11 cellular contexts compared by ENCODE assay signal in genomic region chr17:3740611-3741073, GRCh38. TPM values are rescaled to one million over a fixed set of nuclear protein-coding genes. Genes with fewer than 3 reads are reported as not detected.
DNase-seq lines count a peak whose midpoint lies in the region; ATAC-seq, FAIRE-seq and TF ChIP-seq lines count a peak whose summit lies in the region.
"Had no signal": no experiment of that assay in that cellular context is flagged by ENCODE, and none has a peak within 500 bp of the region (broad histone marks: within the 10 kb centered on the region; RNA-seq: fewer than 3 reads in every experiment).

No MANE protein-coding gene starts in this region.

- no peaks in the 10 kb centered on the region for H4K20me1 ChIP-seq in GM12878 (ENCODE audit: control insufficient read depth, insufficient read depth)

- H3K4me1 ChIP-seq in GM12878 (ENCODE audit: control insufficient read depth, insufficient read depth, low read length) = 0 out of 2 replicates have a peak, but pooled peaks cover 2% of the 10 kb centered on the region

- POLR2A ChIA-PET in GM12878 (lab: Charles Lee) = no interaction called here

- peak; percentile 84 for FAIRE-seq in GM12878 (lab: Jason Lieb, UNC)

- CTCF ChIA-PET in GM12878 (lab: Yijun Ruan, JAX) = interaction anchor here (0.7 to 9.7 kb wide), 12 partner anchors 25 to 106 kb away, joined by 3 to 371 read pairs (median 4); partner anchors contain the start of gene NCBP3

- H3K79me2 ChIP-seq in GM12878 (ENCODE audit: control insufficient read depth, insufficient read depth, low read length) = no peaks in the 10 kb centered on the region

- intact Hi-C loops in GM12878 (cut with micrococcal nuclease; ENCODE audit: unreplicated experiment) = no loop called here

- TF ChIP-seq POLR2A in GM12878 (IDR thresholded peaks at IDR 0.05; ENCODE audit: low read depth, low read length) = no peak

- no peak overlapping the region; the same call in 1 of the 2 replicates for H3K4me3 ChIP-seq in GM12878

- in situ Hi-C loops in GM12878 (cut with MboI) = no loop called here

- BruUV-seq in GM12878 (replicated peaks; lab: Mats Ljungman, UMichigan) = no TSS peak

- peak overlapping the region; percentile 79 for H3K27ac Mint-ChIP-seq in stimulated activated naive CD8-positive, alpha-beta T cell treated with anti-CD3 and anti-CD28 coated beads, Interleukin-15, Interleukin-2, amounts not matched to agents 100 ng/mL and 50 ng/mL, for 24 hours

- TF ChIP-seq RAD21 in GM12878 (IDR thresholded peaks at IDR 0.05; ENCODE audit: insufficient read depth, low read depth, low read length) = no peak

- no peaks in the 10 kb centered on the region for H3K36me3 Mint-ChIP-seq in stimulated activated naive CD8-positive, alpha-beta T cell treated with anti-CD3 and anti-CD28 coated beads, Interleukin-15, Interleukin-2, amounts not matched to agents 100 ng/mL and 50 ng/mL, for 24 hours (ENCODE audit: low read depth)

- H3K9me3 ChIP-seq in GM12878 (replicated peaks; ENCODE audit: control insufficient read depth, insufficient read depth, low read length) = no peaks in the 10 kb centered on the region; the same call in 2 of the 3 replicates

- H3K9me3 Mint-ChIP-seq in stimulated activated naive CD8-positive, alpha-beta T cell treated with anti-CD3 and anti-CD28 coated beads, Interleukin-15, Interleukin-2, amounts not matched to agents 100 ng/mL and 50 ng/mL, for 24 hours = no peaks in the 10 kb centered on the region

- DNase-seq in activated CD8-positive, alpha-beta memory T cell treated with anti-CD3 and anti-CD28 coated beads for 24 hours = peak; percentile 77
- no peak for DNase-seq in activated CD8-positive, alpha-beta memory T cell treated with anti-CD3 and anti-CD28 coated beads, Interleukin-2, amount 50 U/mL, for 4 hours
- DNase-seq in SK-N-DZ (ENCODE audit: low spot score) (peak; percentile 32), GM12878 (ENCODE audit: low read depth, low spot score) (no peak), SW480 (ENCODE audit: low spot score) (no peak), NCI-H510A treated with DMSO at 0.1 percent for 48 hours (lab: John Stamatoyannopoulos, UW) (no peak), NCI-H1048 (lab: John Stamatoyannopoulos, UW) (no peak)
- DNase-seq: ACHN, NCI-H146 had no signal

- no peak overlapping the region for H3K4me2 ChIP-seq in GM12878 (ENCODE audit: control insufficient read depth, insufficient read depth)

- SMC1A ChIA-PET in GM12878 (lab: Charles Lee; ENCODE audit: uncharacterized antibody, unreplicated experiment) = interaction anchor here (0.9 to 10.8 kb wide), 9 partner anchors 9 to 105 kb away, joined by 3 to 255 read pairs (median 4); partner anchors contain the start of gene NCBP3

- no peak overlapping the region for H3K9ac ChIP-seq in GM12878 (ENCODE audit: control insufficient read depth, insufficient read depth, low read length)

- RAD21 ChIA-PET in GM12878 (lab: Charles Lee; ENCODE audit: unreplicated experiment) = interaction anchor here (0.6 to 7.7 kb wide), 9 partner anchors 8 to 105 kb away, joined by 3 to 191 read pairs (median 4); partner anchors contain the start of gene NCBP3

- no peaks in the 10 kb centered on the region for H3K27me3 ChIP-seq in GM12878 (replicated peaks in 1 of 2; ENCODE audit: control insufficient read depth in 2 of 2, insufficient read depth in 2 of 2, low read length in 1 of 2)

- TF ChIP-seq CTCF in GM12878 (IDR thresholded peaks at IDR 0.05 in 2 of 3, conservative IDR thresholded peaks at IDR 0.05 in 1 of 3; ENCODE audit: control insufficient read depth in 2 of 3, extremely low read depth in 1 of 3, insufficient read depth in 1 of 3, low read depth in 3 of 3, low read length in 3 of 3) = no peak

- TF ChIP-seq EP300 in GM12878 (IDR thresholded peaks at IDR 0.05; ENCODE audit: borderline replicate concordance in 1 of 2, control insufficient read depth in 1 of 2, low read depth in 2 of 2, low read length in 2 of 2) = no peak

- peak; percentile 54 for ATAC-seq in GM12878
- ATAC-seq: left lobe of liver had no signal

- WGBS in GM12878 (ENCODE audit: insufficient coverage, insufficient replicate concordance, low lambda C conversion rate, missing lambda C conversion rate) = 21% methylated on average over 14 of the region's 14 CpGs

- H3K4me1 Mint-ChIP-seq in stimulated activated naive CD8-positive, alpha-beta T cell treated with anti-CD3 and anti-CD28 coated beads, Interleukin-15, Interleukin-2, amounts not matched to agents 100 ng/mL and 50 ng/mL, for 24 hours (ENCODE audit: low read depth) = peaks cover 42% of the 10 kb centered on the region

- peaks cover 8% of the 10 kb centered on the region for H3K27me3 Mint-ChIP-seq in stimulated activated naive CD8-positive, alpha-beta T cell treated with anti-CD3 and anti-CD28 coated beads, Interleukin-15, Interleukin-2, amounts not matched to agents 100 ng/mL and 50 ng/mL, for 24 hours

- H2AFZ ChIP-seq in GM12878 (ENCODE audit: control insufficient read depth, low read depth, low read length) = peak overlapping the region; percentile 56

- H3K36me3 ChIP-seq in GM12878 (ENCODE audit: control insufficient read depth in 2 of 2, insufficient read depth in 2 of 2, low read length in 1 of 2) = no peaks in the 10 kb centered on the region

- H3K27ac ChIP-seq in GM12878 (ENCODE audit: control insufficient read depth, insufficient read depth) = no peak overlapping the region

- H3K4me3 Mint-ChIP-seq in stimulated activated naive CD8-positive, alpha-beta T cell treated with anti-CD3 and anti-CD28 coated beads, Interleukin-15, Interleukin-2, amounts not matched to agents 100 ng/mL and 50 ng/mL, for 24 hours = peak overlapping the region; percentile 43

TF ChIP-seq in GM12878, 131 proteins besides CTCF, POLR2A, EP300 and RAD21 (continues in another document):
- TF ChIP-seq SMAD1 (IDR thresholded peaks at IDR 0.05; ENCODE audit: low read depth, partially characterized antibody) (no peak), IKZF1 (conservative IDR thresholded peaks at IDR 0.05) (peak; percentile 18; the same call in 1 of the 2 replicates), SPI1 (IDR thresholded peaks at IDR 0.05; ENCODE audit: borderline replicate concordance, insufficient read depth, low read depth, low read length) (peak; percentile 36; the same call in 1 of the 2 replicates), RBBP5 (conservative IDR thresholded peaks at IDR 0.05) (no peak), SRF (IDR thresholded peaks at IDR 0.05; ENCODE audit: low read depth in 2 of 2, low read length in 2 of 2) (0 out of 4 replicates have a peak, but pooled peaks of 1 of the 2 experiments have one; percentile 52), RAD51 (IDR thresholded peaks at IDR 0.05) (no peak), LARP7 (IDR thresholded peaks at IDR 0.05) (no peak), IKZF2 (IDR thresholded peaks at IDR 0.05) (no peak), RELA (IDR thresholded peaks at IDR 0.05; ENCODE audit: borderline replicate concordance, partially characterized antibody) (no peak), ATF3 (IDR thresholded peaks at IDR 0.05; ENCODE audit: borderline replicate concordance, extremely low read depth, low read depth, low read length) (no peak), BMI1 (IDR thresholded peaks at IDR 0.05; ENCODE audit: borderline replicate concordance) (no peak)

RNA-seq across cellular contexts. Expression of gene HASPIN, which starts 16.9 kb away (rescaled TPM):
- polyA plus RNA-seq in SK-N-DZ (2014; cell fraction: cytosol; rRNA removed) = 15.4 and 20.0 TPM in 2 replicates
- polyA plus RNA-seq in SK-N-DZ (2014; cell fraction: nucleus; rRNA removed) = 5.6 TPM in 2 replicates
- 10.4 and 13.0 TPM in 2 replicates for total RNA-seq in GM12878 (2013; cell fraction: nucleolus; rRNA removed)
- total RNA-seq in GM12878 (2014; rRNA removed) = 14.9 and 16.5 TPM in 2 replicates
- 11.7 and 13.1 TPM in 2 replicates for total RNA-seq in GM12878 (2014; rRNA removed; fragmentation: Illumina TruSeq; extraction: Trizol)
- 16.5 and 18.0 TPM in 2 replicates for total RNA-seq in GM12878 (2021)
- polyA plus RNA-seq in GM12878 (2011; ENCODE audit: low read depth) = 3.8 TPM
- 6.1 and 7.1 TPM in 2 replicates for polyA plus RNA-seq in GM12878 (2011; rRNA removed)
- polyA plus RNA-seq in GM12878 (2011; cell fraction: cytosol; rRNA removed) = 5.5 and 6.8 TPM in 2 replicates
- 3.7 and 5.2 TPM in 2 replicates for polyA plus RNA-seq in GM12878 (2011; cell fraction: nucleus; rRNA removed)
- polyA plus RNA-seq in GM12878 (2012) = 4.2 and 4.6 TPM in 2 replicates
- polyA plus RNA-seq in GM12878 (2014; fragmentation: Illumina TruSeq; extraction: Trizol) = 13.4 and 16.4 TPM in 2 replicates
- under 1 TPM; 0.80 to 0.97 TPM for polyA plus RNA-seq in GM12878 (2014; fragmentation: Nextera tagmentation; extraction: Ambion mirVana)
- polyA plus RNA-seq in GM12878 (2014; rRNA removed) = 11.4 and 12.2 TPM in 2 replicates
- polyA plus RNA-seq in GM12878 (2016; fragmentation: Nextera tagmentation; extraction: Ambion mirVana) = 1 to 10 TPM; 8.7 TPM
- polyA minus RNA-seq in GM12878 (2011; rRNA and poly(A)+ RNA removed) = 10.6 and 11.2 TPM in 2 replicates
- 6.1 and 10.3 TPM in 2 replicates for polyA minus RNA-seq in GM12878 (2011; cell fraction: cytosol; rRNA and poly(A)+ RNA removed)
- 5.2 and 10.4 TPM in 2 replicates for polyA minus RNA-seq in GM12878 (2011; cell fraction: nucleus; rRNA and poly(A)+ RNA removed)

RNA-seq across cellular contexts. Expression of gene P2RX5, which starts 44.7 kb away (rescaled TPM):
- polyA plus RNA-seq in SK-N-DZ (2014; cell fraction: cytosol; rRNA removed) = 7.1 and 12.2 TPM in 2 replicates
- 14.6 and 15.2 TPM in 2 replicates for polyA plus RNA-seq in SK-N-DZ (2014; cell fraction: nucleus; rRNA removed)
- 276 and 346 TPM in 2 replicates for total RNA-seq in GM12878 (2013; cell fraction: nucleolus; rRNA removed)
- 22.5 and 25.2 TPM in 2 replicates for total RNA-seq in GM12878 (2014; rRNA removed)
- total RNA-seq in GM12878 (2014; rRNA removed; fragmentation: Illumina TruSeq; extraction: Trizol) = 17.9 and 20.0 TPM in 2 replicates
- total RNA-seq in GM12878 (2021) = 24.8 and 27.2 TPM in 2 replicates
- polyA plus RNA-seq in GM12878 (2011; ENCODE audit: low read depth) = 28.3 TPM
- 5.1 and 10.0 TPM in 2 replicates for polyA plus RNA-seq in GM12878 (2011; rRNA removed)
- 18.6 TPM in 2 replicates for polyA plus RNA-seq in GM12878 (2011; cell fraction: cytosol; rRNA removed)
- polyA plus RNA-seq in GM12878 (2011; cell fraction: nucleus; rRNA removed) = 28.6 and 31.4 TPM in 2 replicates
- 23.7 and 37.9 TPM in 2 replicates for polyA plus RNA-seq in GM12878 (2012)
- polyA plus RNA-seq in GM12878 (2014; fragmentation: Illumina TruSeq; extraction: Trizol) = 18.4 and 28.8 TPM in 2 replicates
- 10 to 100 TPM in 1 of 2 experiments, 1 to 10 TPM in 1; 6.9 to 14.2 TPM for polyA plus RNA-seq in GM12878 (2014; fragmentation: Nextera tagmentation; extraction: Ambion mirVana)
- 18.1 and 22.5 TPM in 2 replicates for polyA plus RNA-seq in GM12878 (2014; rRNA removed)
- polyA plus RNA-seq in GM12878 (2016; fragmentation: Nextera tagmentation; extraction: Ambion mirVana) = 10 to 100 TPM; 19.1 to 23.1 TPM
- polyA minus RNA-seq in GM12878 (2011; rRNA and poly(A)+ RNA removed) = 8.0 and 11.7 TPM in 2 replicates
- polyA minus RNA-seq in GM12878 (2011; cell fraction: cytosol; rRNA and poly(A)+ RNA removed) = 5.5 and 5.7 TPM in 2 replicates
- polyA minus RNA-seq in GM12878 (2011; cell fraction: nucleus; rRNA and poly(A)+ RNA removed) = 5.7 and 10.2 TPM in 2 replicates
- total RNA-seq: left lobe of liver had no signal

Comparison
In these comparisons a context has a peak if more than half of its experiments do, and no peak if none do; other contexts are left out.
1. DNase-seq: peak in activated CD8-positive, alpha-beta memory T cell treated with anti-CD3 and anti-CD28 coated beads for 24 hours (single experiment) and SK-N-DZ (single experiment); none in activated CD8-positive, alpha-beta memory T cell treated with anti-CD3 and anti-CD28 coated beads, Interleukin-2, amount 50 U/mL, for 4 hours (single experiment), GM12878 (single experiment), SW480 (single experiment), NCI-H510A treated with DMSO at 0.1 percent for 48 hours (single experiment) and NCI-H1048 (single experiment).